In the genomic region with DNA sequence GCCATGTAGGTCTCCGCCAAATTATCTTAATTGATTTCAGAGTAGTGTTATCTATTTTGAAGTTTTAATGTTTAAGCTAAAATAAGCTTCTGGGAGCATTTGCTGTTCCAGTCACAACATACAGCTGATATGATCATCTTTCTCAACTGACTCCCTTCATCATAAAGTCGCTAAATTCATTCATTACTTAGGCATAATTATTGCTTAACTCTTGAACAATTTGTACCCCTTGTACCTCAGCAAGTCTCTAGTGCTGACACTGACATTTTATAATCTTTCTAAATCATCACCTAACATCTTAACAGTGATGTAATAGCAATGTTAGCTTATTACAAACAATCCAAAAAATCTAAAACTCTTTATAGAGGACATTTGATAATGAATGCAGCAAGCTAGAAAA, we compare ENCODE assay signal across 18 cellular contexts. TPM values are rescaled to one million over a fixed set of nuclear protein-coding genes. Genes with fewer than 3 reads are reported as not detected.
DNase-seq lines count a peak whose midpoint lies in the region; ATAC-seq and TF ChIP-seq lines count a peak whose summit lies in the region.
"Had no signal": no experiment of that assay in that cellular context is flagged by ENCODE, and none has a peak within 500 bp of the region (broad histone marks: within the 10 kb centered on the region; RNA-seq: fewer than 3 reads in every experiment).

No MANE protein-coding gene starts in this region.

- CTCF ChIA-PET in HCT116 (lab: Charles Lee): no interaction called here
- CTCF ChIA-PET in IMR-90 (lab: Yijun Ruan, JAX): interaction anchor here (1.0 kb wide), 1 partner anchor 15 kb away, joined by 3 read pairs; no protein-coding TSS in a partner anchor

- no peak for TF ChIP-seq CTCF in HCT116 (IDR thresholded peaks at IDR 0.05 in 2 of 3, conservative IDR thresholded peaks at IDR 0.05 in 1 of 3; ENCODE audit: borderline replicate concordance in 1 of 3, insufficient read depth in 1 of 3, low read depth in 2 of 3, low read length in 2 of 3)
- no peak for TF ChIP-seq CTCF in IMR-90 (conservative IDR thresholded peaks at IDR 0.05; ENCODE audit: low read depth, low read length)
- no peak for TF ChIP-seq CTCF in OCI-LY1 (IDR thresholded peaks at IDR 0.05; ENCODE audit: low read length)
- TF ChIP-seq CTCF in CD14-positive monocyte (IDR thresholded peaks at IDR 0.05): no peak
- no peak for TF ChIP-seq CTCF in upper lobe of left lung (IDR thresholded peaks at IDR 0.05)

- no peak overlapping the region for H3K23ac ChIP-seq in IMR-90 (ENCODE audit: low read depth, low read length)

- no peaks in the 10 kb centered on the region for H3K9me2 ChIP-seq in HCT116 (ENCODE audit: insufficient read depth)
- H3K9me2 ChIP-seq in OCI-LY1 (ENCODE audit: low read depth, low read length): no peaks in the 10 kb centered on the region

- H2AK9ac ChIP-seq in IMR-90 (replicated peaks; ENCODE audit: low read depth, low read length, poor library complexity): no peak overlapping the region

- no peaks in the 10 kb centered on the region for H3F3A ChIP-seq in OCI-LY1 (ENCODE audit: insufficient read depth, low read length)

- no peak overlapping the region for H3K4ac ChIP-seq in IMR-90 (ENCODE audit: low read depth, low read length)

- TF ChIP-seq EP300 in upper lobe of left lung (IDR thresholded peaks at IDR 0.05): no peak

- H3K27ac ChIP-seq in HCT116 (ENCODE audit: low read depth, low read length) (peak overlapping the region; percentile 23; the same call in 1 of the 2 replicates), IMR-90 (ENCODE audit: insufficient read depth, low read length) (no peak overlapping the region), OCI-LY1 (ENCODE audit: low read depth, low read length, poor library complexity, severe bottlenecking) (peak overlapping the region; percentile 40), right cardiac atrium (ENCODE audit: low read length) (no peak overlapping the region), upper lobe of left lung (no peak overlapping the region)

- WGBS in IMR-90 (ENCODE audit: extremely low coverage in 2 of 2, insufficient read length in 1 of 2), 2 experiments: no CpG with 5 or more reads among the region's 2 CpGs
- WGBS in right cardiac atrium: 77% methylated on average over 2 of the region's 2 CpGs
- 85 to 93% methylated on average over 2 of the region's 2 CpGs for WGBS in upper lobe of left lung, 2 donors

- DNase-seq in HCT116 (ENCODE audit: low read depth, low spot score): no peak
- DNase-seq in IMR-90: no peak
- DNase-seq in left lobe of liver (ENCODE audit: low spot score): no peak
- DNase-seq in CD14-positive monocyte (ENCODE audit: low spot score): no peak
- no peak for DNase-seq in right cardiac atrium
- no peak for DNase-seq in upper lobe of left lung
- DNase-seq: C1 segment of cervical spinal cord; Caco-2; CD4-positive, CD25-positive, alpha-beta regulatory T cell; CD8-positive, alpha-beta T cell; H9; HFFc6 had no signal

- POLR2A ChIA-PET in HCT116 (lab: Charles Lee): interaction anchor here (0.9 kb wide), 1 partner anchor 14 kb away, joined by 4 read pairs; no protein-coding TSS in a partner anchor
- POLR2A ChIA-PET in IMR-90 (lab: Charles Lee; ENCODE audit: unreplicated experiment): no interaction called here

- H3K36me3 Mint-ChIP-seq in CD14-positive monocyte: no peaks in the 10 kb centered on the region
- H3K36me3 Mint-ChIP-seq: CD4-positive, CD25-positive, alpha-beta regulatory T cell; CD8-positive, alpha-beta T cell had no signal

- H2BK5ac ChIP-seq in IMR-90 (ENCODE audit: low read depth, low read length, poor library complexity, severe bottlenecking): no peak overlapping the region

- RAD21 ChIA-PET in HCT116 (lab: Charles Lee; ENCODE audit: low non-redundant PET in 1 of 2, low total read pairs in 2 of 2, uncharacterized antibody in 2 of 2, unreplicated experiment in 2 of 2): no interaction called here

- peaks cover 0 to 5% (median 0%) of the 10 kb centered on the region in 7 donors for H3K9me3 Mint-ChIP-seq in CD14-positive monocyte
- H3K9me3 Mint-ChIP-seq: CD8-positive, alpha-beta T cell; H9; HFFc6 had no signal

- no peak overlapping the region for H3K14ac ChIP-seq in IMR-90 (replicated peaks; ENCODE audit: low read depth, low read length)

- H3K56ac ChIP-seq in IMR-90 (ENCODE audit: extremely low read depth, insufficient read depth, low read length): no peak overlapping the region

- intact Hi-C loops in HCT116 (cut with micrococcal nuclease) (no loop called here), IMR-90 (cut with micrococcal nuclease) (loop anchor here (5.0 kb wide), 1 partner anchor 97 kb away; no protein-coding TSS in a partner anchor), CD14-positive monocyte (cut with micrococcal nuclease) (no loop called here), right cardiac atrium (cut with DNase I) (no loop called here)

- H3K4me1 ChIP-seq in HCT116 (ENCODE audit: control insufficient read depth in 1 of 2, insufficient read depth in 2 of 2, low read length in 2 of 2): peaks cover 32 to 42% of the 10 kb centered on the region in 2 experiments
- peaks cover 4% of the 10 kb centered on the region for H3K4me1 ChIP-seq in IMR-90 (ENCODE audit: control insufficient read depth, insufficient read depth, low read length)
- peaks cover 33% of the 10 kb centered on the region for H3K4me1 ChIP-seq in OCI-LY1 (ENCODE audit: insufficient read depth, low read length, severe bottlenecking)
- no peaks in the 10 kb centered on the region for H3K4me1 ChIP-seq in right cardiac atrium (ENCODE audit: control insufficient read depth, insufficient read depth, low read length)
- H3K4me1 ChIP-seq in upper lobe of left lung: no peaks in the 10 kb centered on the region
- H3K4me1 ChIP-seq: Caco-2 had no signal

- no peak overlapping the region for H3K4me3 Mint-ChIP-seq in CD14-positive monocyte
- H3K4me3 Mint-ChIP-seq: CD4-positive, CD25-positive, alpha-beta regulatory T cell; CD8-positive, alpha-beta T cell; GM23338; H9; HFFc6 had no signal

- H3K4me2 ChIP-seq in HCT116 (ENCODE audit: low read length) (no peak overlapping the region), IMR-90 (ENCODE audit: low read depth, low read length) (no peak overlapping the region), OCI-LY1 (ENCODE audit: low read length) (no peak overlapping the region)
- H3K4me2 ChIP-seq: GM23338 had no signal

- H2AFZ ChIP-seq in HCT116 (ENCODE audit: low read depth, low read length, poor library complexity, severe bottlenecking) (no peak overlapping the region), IMR-90 (replicated peaks; ENCODE audit: low read length, poor library complexity) (no peak overlapping the region), OCI-LY1 (ENCODE audit: low read length) (peak overlapping the region; percentile 0; the same call in 1 of the 2 replicates)
- H2AFZ ChIP-seq: GM23338 had no signal

- no peak for TF ChIP-seq RAD21 in HCT116 (IDR thresholded peaks at IDR 0.05; ENCODE audit: low read depth)
- TF ChIP-seq RAD21 in IMR-90 (IDR thresholded peaks at IDR 0.05; ENCODE audit: low read length): no peak

- H3K9me1 ChIP-seq in IMR-90 (ENCODE audit: insufficient read depth, low read length): no peaks in the 10 kb centered on the region; the same call in 1 of the 2 replicates

- in situ Hi-C loops in IMR-90 (cut with MboI; ENCODE audit: low sequenced_read_pairs): no loop called here

- H2AK5ac ChIP-seq in IMR-90 (ENCODE audit: low read depth, low read length): no peak overlapping the region

- H4K8ac ChIP-seq in IMR-90 (ENCODE audit: low read depth in 2 of 2, low read length in 2 of 2): no peak overlapping the region

- H4K20me1 ChIP-seq in HCT116 (ENCODE audit: insufficient read depth) (no peaks in the 10 kb centered on the region), IMR-90 (ENCODE audit: insufficient read depth, low read length) (no peaks in the 10 kb centered on the region), OCI-LY1 (ENCODE audit: insufficient read depth, low read length) (no peaks in the 10 kb centered on the region)

- no peak overlapping the region for H3K18ac ChIP-seq in IMR-90 (ENCODE audit: low read depth, low read length)

- peaks cover 2 to 4% of the 10 kb centered on the region in 2 experiments; a peak in 1 of 4 replicates for H3K79me1 ChIP-seq in IMR-90 (ENCODE audit: low read depth in 1 of 2, low read length in 2 of 2)

- H2BK120ac ChIP-seq in IMR-90 (ENCODE audit: low read depth, low read length): no peak overlapping the region

- no peaks in the 10 kb centered on the region for H3K4me1 Mint-ChIP-seq in CD14-positive monocyte
- H3K4me1 Mint-ChIP-seq: CD4-positive, CD25-positive, alpha-beta regulatory T cell had no signal

- no peak overlapping the region for H3K27ac Mint-ChIP-seq in CD14-positive monocyte
- H3K27ac Mint-ChIP-seq: CD4-positive, CD25-positive, alpha-beta regulatory T cell; CD8-positive, alpha-beta T cell; GM23338; H9 had no signal

- no peak overlapping the region for H4K5ac ChIP-seq in IMR-90 (ENCODE audit: low read depth, low read length)

- H3K9ac ChIP-seq in HCT116 (ENCODE audit: low read length) (no peak overlapping the region), IMR-90 (ENCODE audit: low read depth, low read length) (no peak overlapping the region), OCI-LY1 (ENCODE audit: low read length) (no peak overlapping the region)

- no peak overlapping the region for H2BK20ac ChIP-seq in IMR-90 (ENCODE audit: low read depth, low read length)

- no peak for ATAC-seq in HCT116
- no peak for ATAC-seq in IMR-90 (ENCODE audit: low read depth)
- peak; percentile 9 for ATAC-seq in left lobe of liver
- ATAC-seq in right cardiac atrium: no peak
- no peak for ATAC-seq in upper lobe of left lung (ENCODE audit: low FRiP score in 2 of 2)
- no peak for ATAC-seq in GM21423 (IDR thresholded peaks at IDR 0.05; ENCODE audit: unreplicated experiment)
- ATAC-seq: CD8-positive, alpha-beta T cell; GM23338 had no signal

- H3K9me3 ChIP-seq in HCT116 (ENCODE audit: control insufficient read depth in 1 of 2, insufficient read depth in 1 of 2, low read depth in 1 of 2, low read length in 2 of 2): no peaks in the 10 kb centered on the region
- H3K9me3 ChIP-seq in IMR-90 (ENCODE audit: control insufficient read depth, insufficient read depth, low read length): no peaks in the 10 kb centered on the region
- no peaks in the 10 kb centered on the region for H3K9me3 ChIP-seq in OCI-LY1 (ENCODE audit: low read length)
- H3K9me3 ChIP-seq in right cardiac atrium (ENCODE audit: control insufficient read depth, low read length): no peaks in the 10 kb centered on the region
- no peaks in the 10 kb centered on the region for H3K9me3 ChIP-seq in upper lobe of left lung

- no peak overlapping the region for H3K4me3 ChIP-seq in HCT116 (replicated peaks in 1 of 2; ENCODE audit: low read depth in 1 of 2, low read length in 2 of 2)
- no peak overlapping the region for H3K4me3 ChIP-seq in IMR-90 (ENCODE audit: insufficient read depth, low read depth, low read length)
- H3K4me3 ChIP-seq in OCI-LY1 (ENCODE audit: low read depth, low read length, poor library complexity, severe bottlenecking): no peak overlapping the region
- no peak overlapping the region for H3K4me3 ChIP-seq in right cardiac atrium (ENCODE audit: low read length)
- no peak overlapping the region for H3K4me3 ChIP-seq in upper lobe of left lung
- H3K4me3 ChIP-seq: GM23338 had no signal

- H3K36me3 ChIP-seq in HCT116 (ENCODE audit: control insufficient read depth in 1 of 2, insufficient read depth in 2 of 2, low read length in 2 of 2): no peaks in the 10 kb centered on the region
- H3K36me3 ChIP-seq in IMR-90 (ENCODE audit: control insufficient read depth, insufficient read depth, low read length): 0 out of 2 replicates have a peak, but pooled peaks cover 1% of the 10 kb centered on the region
- H3K36me3 ChIP-seq in OCI-LY1 (ENCODE audit: insufficient read depth, low read length): peaks cover 9% of the 10 kb centered on the region; the same call in 1 of the 2 replicates
- no peaks in the 10 kb centered on the region for H3K36me3 ChIP-seq in upper lobe of left lung

- H3K79me2 ChIP-seq in HCT116 (ENCODE audit: insufficient read depth, low read length) (no peaks in the 10 kb centered on the region), OCI-LY1 (ENCODE audit: insufficient read depth, low read length) (no peaks in the 10 kb centered on the region)

- TF ChIP-seq POLR2A in HCT116 (IDR thresholded peaks at IDR 0.05; ENCODE audit: borderline replicate concordance, extremely low read depth, insufficient read depth, insufficient read length): no peak
- no peak for TF ChIP-seq POLR2A in IMR-90 (IDR thresholded peaks at IDR 0.05; ENCODE audit: low read depth, low read length)
- TF ChIP-seq POLR2A in upper lobe of left lung (IDR thresholded peaks at IDR 0.05): no peak

- peaks cover 0 to 1% (median 0%) of the 10 kb centered on the region in 3 donors for H3K27me3 Mint-ChIP-seq in CD14-positive monocyte (ENCODE audit: low read depth in 3 of 3)

- H3K27me3 ChIP-seq in HCT116 (ENCODE audit: insufficient read depth, low read length) (no peaks in the 10 kb centered on the region), IMR-90 (ENCODE audit: control insufficient read depth, insufficient read depth, low read length) (no peaks in the 10 kb centered on the region), OCI-LY1 (ENCODE audit: insufficient read depth, low read length) (no peaks in the 10 kb centered on the region), right cardiac atrium (ENCODE audit: control insufficient read depth, insufficient read depth) (no peaks in the 10 kb centered on the region), upper lobe of left lung (no peaks in the 10 kb centered on the region)

- dilution Hi-C loops in IMR-90 (cut with HindIII; ENCODE audit: low sequenced_read_pairs, unreplicated experiment): no loop called here

- no peak overlapping the region for H4K91ac ChIP-seq in IMR-90 (ENCODE audit: insufficient read depth, low read depth, low read length)

- no peak overlapping the region for H2BK15ac ChIP-seq in IMR-90 (ENCODE audit: low read depth, low read length)

- BruUV-seq in HCT116 (replicated peaks; lab: Mats Ljungman, UMichigan): no TSS peak
- BruUV-seq in IMR-90 (replicated peaks; lab: Mats Ljungman, UMichigan): no TSS peak

RNA-seq across cellular contexts. Expression of gene WNT16, which starts 54.3 kb away (rescaled TPM):
- total RNA-seq in HCT116 (2021; ENCODE audit: unreplicated experiment) (152 TPM), IMR-90 (2012; rRNA removed) (1.1 and 1.7 TPM in 2 replicates), left lobe of liver (not detected), right cardiac atrium (not detected), upper lobe of left lung (not detected)
- 89.8 and 100 TPM in 2 replicates for polyA plus RNA-seq in HCT116 (2012)
- polyA plus RNA-seq in IMR-90 (2012; rRNA removed) (0.68 and 0.95 TPM in 2 replicates), CD14-positive monocyte (not detected), right cardiac atrium (not detected)
- polyA plus RNA-seq in IMR-90 (2012; cell fraction: cytosol; rRNA removed): 0.22 and 0.25 TPM in 2 replicates
- 0.18 and 0.41 TPM in 2 replicates for polyA plus RNA-seq in IMR-90 (2012; cell fraction: nucleus; rRNA removed; ENCODE audit: low replicate concordance)
- total RNA-seq: A172; A673; Caco-2; CD4-positive, CD25-positive, alpha-beta regulatory T cell; CD8-positive, alpha-beta T cell; H4; H9 had no signal

Comparison
In these comparisons a context has a peak if more than half of its experiments do, and no peak if none do; other contexts are left out.
1. H3K27ac ChIP-seq: peak in HCT116 (single experiment) and OCI-LY1 (single experiment); none in IMR-90 (single experiment), right cardiac atrium (single experiment) and upper lobe of left lung (0 of 4).
2. RNA of gene WNT16, which starts 54.3 kb away (total RNA-seq): 152 TPM in HCT116 (single experiment); 1.1 to 1.7 TPM in IMR-90, not detected in left lobe of liver (single experiment), not detected in right cardiac atrium and not detected in upper lobe of left lung; every median in the first group is over 10 times any median in the second.